In genomic region chr9:120792898-120793765, GRCh38 we compare ENCODE assay signal across 8 cellular contexts. TPM values are rescaled to one million over a fixed set of nuclear protein-coding genes. Genes with fewer than 3 reads are reported as not detected.
DNase-seq lines count a peak whose midpoint lies in the region; ATAC-seq and TF ChIP-seq lines count a peak whose summit lies in the region.

FBXW2 (minus strand) TSS chr9:120793416; CDS start chr9:120788258, 5,158 bp downstream.

- peak within 1 kb of the TSS; percentile 95 to 99 (median 97) for H3K4me3 Mint-ChIP-seq in nephron

- no peaks in the 10 kb centered on the region for H3K27me3 Mint-ChIP-seq in nephron (ENCODE audit: low read depth)

- H3K4me3 ChIP-seq in LNCaP clone FGC (ENCODE audit: low read depth, low read length) (peak within 1 kb of the TSS; percentile 76), fibroblast of the aortic adventitia (ENCODE audit: low read depth, low read length) (peak within 1 kb of the TSS; percentile 97)

- TF ChIP-seq CTCF in LNCaP clone FGC (IDR thresholded peaks at IDR 0.05; ENCODE audit: control insufficient read depth, extremely low read depth, insufficient read depth) = no peak
- no peak for TF ChIP-seq CTCF in fibroblast of the aortic adventitia (IDR thresholded peaks at IDR 0.05; ENCODE audit: insufficient read depth, low read length)
- TF ChIP-seq CTCF in nephron (IDR thresholded peaks at IDR 0.05; ENCODE audit: unreplicated experiment in 3 of 3) = no peak

- peak; percentile 98 for ATAC-seq in stimulated activated naive CD8-positive, alpha-beta T cell treated with anti-CD3 and anti-CD28 coated beads, Interleukin-15, Interleukin-2, amounts not matched to agents 100 U/mL and 50 U/mL, for 24 hours

- DNase-seq in EH (ENCODE audit: low read depth) (peak; percentile 91), GOT3 (lab: John Stamatoyannopoulos, UW) (peak; percentile 64), LNCaP clone FGC (ENCODE audit: low read depth) (peak; percentile 79), SHP77 treated with DMSO at 0.1 percent for 48 hours (lab: John Stamatoyannopoulos, UW) (peak; percentile 73), fibroblast of the aortic adventitia (ENCODE audit: low read depth) (peak; percentile 86)
- DNase-seq in activated effector memory CD4-positive, alpha-beta T cell treated with anti-CD3 and anti-CD28 coated beads, Interleukin-2, amount 50 U/mL, for 16 hours = peak; percentile 96
- DNase-seq in stimulated activated naive CD8-positive, alpha-beta T cell treated with anti-CD3 and anti-CD28 coated beads, Interleukin-15, Interleukin-2, amounts not matched to agents 100 U/mL and 50 U/mL, for 24 hours = peak; percentile 96

- peaks cover 16% of the 10 kb centered on the region for H3K36me3 Mint-ChIP-seq in nephron (ENCODE audit: low read depth)

- no peaks in the 10 kb centered on the region for H3K9me3 Mint-ChIP-seq in nephron

- H3K4me1 Mint-ChIP-seq in nephron = peaks cover 38% of the 10 kb centered on the region

- peak within 1 kb of the TSS; percentile 95 to 97 (median 95) for H3K27ac Mint-ChIP-seq in nephron

RNA-seq across cellular contexts. Expression of gene FBXW2, which starts in this region (rescaled TPM):
- total RNA-seq in fibroblast of the aortic adventitia (ENCODE audit: low replicate concordance) = 36.8 and 51.4 TPM in 2 replicates

Comparison
In these comparisons a context has a peak if more than half of its experiments do, and no peak if none do; other contexts are left out.
1. Peak in every context shown above with its lines: DNase-seq, ATAC-seq and H3K4me3 ChIP-seq.